In genomic region chr18:24014986-24015896, GRCh38 we compare ENCODE assay signal across 8 cellular contexts. TPM values are rescaled to one million over a fixed set of nuclear protein-coding genes. Genes with fewer than 3 reads are reported as not detected.
DNase-seq lines count a peak whose midpoint lies in the region.

No MANE protein-coding gene starts in this region.

- H3K4me3 ChIP-seq in mesodermal cell (ENCODE audit: extremely low read depth, insufficient read depth, low read length, poor library complexity, severe bottlenecking) = peak overlapping the region; percentile 76

- DNase-seq in NCI-H1417 (lab: John Stamatoyannopoulos, UW) = peak; percentile 46 to 83 (median 82)
- no peak for DNase-seq in NCI-H1417 treated with DMSO at 0.1 percent for 48 hours (lab: John Stamatoyannopoulos, UW)
- peak; percentile 40 for DNase-seq in NCI-H345 (lab: John Stamatoyannopoulos, UW)
- DNase-seq in activated CD8-positive, alpha-beta memory T cell treated with anti-CD3 and anti-CD28 coated beads, Interleukin-2, amount 50 U/mL, for 4 hours = peak; percentile 49
- DNase-seq in epidermal melanocyte (ENCODE audit: insufficient read length, low spot score) = peak; percentile 57
- peak; percentile 12 to 60 (median 36) for DNase-seq in stimulated activated naive CD4-positive, alpha-beta T cell (lab: John Stamatoyannopoulos, UW)
- DNase-seq in NCI-H128 (lab: John Stamatoyannopoulos, UW; ENCODE audit: unreplicated experiment) = no peak

- 4% methylated on average over 49 to 53 of the region's 55 CpGs for WGBS in mesodermal cell (ENCODE audit: insufficient coverage in 2 of 2), 2 experiments

- H3K9me3 ChIP-seq in mesodermal cell (ENCODE audit: control insufficient read depth, low read length) = no peaks in the 10 kb centered on the region

- no peaks in the 10 kb centered on the region for H3K4me1 ChIP-seq in mesodermal cell (ENCODE audit: control insufficient read depth, insufficient read depth, low read length, poor library complexity, severe bottlenecking)

- H3K27ac ChIP-seq in mesodermal cell (ENCODE audit: low read depth, low read length, severe bottlenecking) = no peak overlapping the region

- no peaks in the 10 kb centered on the region for H3K36me3 ChIP-seq in mesodermal cell (ENCODE audit: control insufficient read depth, insufficient read depth, low read length)

RNA-seq across cellular contexts. Expression of gene TTC39C, which starts 0.7 kb away (rescaled TPM):
- 6.4 TPM for polyA plus RNA-seq in mesodermal cell (2013, experiment 1 of 2)
- 6.6 TPM for polyA plus RNA-seq in mesodermal cell (2013, experiment 2 of 2)

Comparison
In these comparisons a context has a peak if more than half of its experiments do, and no peak if none do; other contexts are left out.
1. DNase-seq: peak in NCI-H1417 (3 of 3), NCI-H345 (single experiment), activated CD8-positive, alpha-beta memory T cell treated with anti-CD3 and anti-CD28 coated beads, Interleukin-2, amount 50 U/mL, for 4 hours (single experiment), epidermal melanocyte (single experiment) and stimulated activated naive CD4-positive, alpha-beta T cell (6 of 6); none in NCI-H1417 treated with DMSO at 0.1 percent for 48 hours (single experiment) and NCI-H128 (single experiment).